ENCODE assay signal across 18 cellular contexts in genomic region chr9:133814586-133815090, GRCh38.
"Had no signal": no experiment of that assay in that cellular context is flagged by ENCODE, and none has a peak within 500 bp of the region (broad histone marks: within the 10 kb centered on the region; RNA-seq: fewer than 3 reads in every experiment).

No MANE protein-coding gene starts in this region.

- H3K9me3 ChIP-seq: gastrocnemius medialis, suprapubic skin, transverse colon had no signal

- H3K27ac ChIP-seq: brain microvascular endothelial cell, gastrocnemius medialis, suprapubic skin, transverse colon had no signal

- ATAC-seq: activated naive CD8-positive, alpha-beta T cell treated with anti-CD3 and anti-CD28 coated beads, Interleukin-2, amount 50 U/mL, for 24 hours; T-cell had no signal

- H3K27me3 ChIP-seq: brain microvascular endothelial cell, suprapubic skin, transverse colon had no signal

- H3K36me3 ChIP-seq: brain microvascular endothelial cell, gastrocnemius medialis, transverse colon had no signal

- DNase-seq: activated CD4-positive, alpha-beta T cell treated with anti-CD3 and anti-CD28 coated beads, Interleukin-2, amount 10 ng/mL, durations not matched to agents 7 days and 5 days; activated CD8-positive, alpha-beta memory T cell treated with anti-CD3 and anti-CD28 coated beads for 24 hours; activated CD8-positive, alpha-beta memory T cell treated with anti-CD3 and anti-CD28 coated beads, Interleukin-2, amount 50 U/mL, for 48 hours; activated effector memory CD4-positive, alpha-beta T cell treated with Interleukin-2 at 50 U/mL for 16 hours; activated naive CD4-positive, alpha-beta T cell treated with anti-CD3 and anti-CD28 coated beads, Interleukin-2, amount 10 ng/mL, durations not matched to agents 7 days and 5 days; activated naive CD8-positive, alpha-beta T cell treated with anti-CD3 and anti-CD28 coated beads, Interleukin-2, amount 50 U/mL, for 24 hours; activated T-cell treated with anti-CD3 and anti-CD28 coated beads, Interleukin-2, amount 50 U/mL, for 48 hours; brain microvascular endothelial cell; cortex of kidney; midbrain; nephron progenitor cell; stimulated activated CD4-positive, alpha-beta T cell treated with anti-CD3 and anti-CD28 coated beads, Interleukin-2, amount 100 ng/mL, for 24 hours; T-cell; T1000; transverse colon had no signal

- H3K4me3 ChIP-seq: gastrocnemius medialis, lung, suprapubic skin, transverse colon had no signal

- H3K4me1 ChIP-seq: gastrocnemius medialis, suprapubic skin, transverse colon had no signal
